Comparison of ENCODE assay signal across 26 cellular contexts in the genomic region with DNA sequence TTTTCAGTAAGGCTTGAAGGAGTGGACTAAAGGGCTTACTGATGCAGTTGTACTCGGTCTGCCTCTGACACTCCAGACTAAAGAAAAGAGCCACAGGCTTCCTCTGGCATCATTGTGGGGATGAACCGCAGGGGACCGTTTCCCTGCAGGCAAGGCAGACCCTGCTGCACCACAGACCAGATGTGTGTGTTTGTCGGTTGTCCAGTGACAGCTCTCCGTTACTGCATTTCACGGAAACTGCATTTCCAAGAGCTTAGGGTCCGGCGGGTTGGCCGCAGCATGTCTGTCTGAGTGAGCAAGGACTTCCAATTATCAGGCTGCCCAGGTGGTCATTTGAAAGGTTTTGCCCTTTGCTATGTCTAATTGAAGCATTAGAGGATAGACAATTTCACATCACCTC.
DNase-seq lines count a peak whose midpoint lies in the region; ATAC-seq and TF ChIP-seq lines count a peak whose summit lies in the region.
"Had no signal": no experiment of that assay in that cellular context is flagged by ENCODE, and none has a peak within 500 bp of the region (broad histone marks: within the 10 kb centered on the region; RNA-seq: fewer than 3 reads in every experiment).

No MANE protein-coding gene starts in this region.

- H2AK5ac ChIP-seq in neuronal stem cell (ENCODE audit: low read depth, low read length): no peak overlapping the region

- peak; percentile 10; the same call in 1 of the 3 replicates for ATAC-seq in GM23338
- ATAC-seq in GM18511 (IDR thresholded peaks at IDR 0.05; ENCODE audit: unreplicated experiment): no peak
- ATAC-seq: activated CD4-positive, CD25-positive, alpha-beta regulatory T cell treated with anti-CD3 and anti-CD28 coated beads, Interleukin-2, amount 50 U/mL, for 24 hours; activated naive CD4-positive, alpha-beta T cell treated with anti-CD3 and anti-CD28 coated beads, Interleukin-2, amount 50 U/mL, for 72 hours had no signal

- H3K79me1 ChIP-seq in neuronal stem cell (ENCODE audit: low read depth, low read length): no peaks in the 10 kb centered on the region

- peaks cover 14 to 27% (median 26%) of the 10 kb centered on the region in 11 experiments for H3K9me3 ChIP-seq in BLaER1 treated with 17β-estradiol and CSF1 and Interleukin-3, amounts not matched to agents 10 nM and 100 nM (replicated peaks in 1 of 11)
- peaks cover 5 to 9% of the 10 kb centered on the region in 2 donors for H3K9me3 ChIP-seq in neuronal stem cell (replicated peaks in 1 of 2; ENCODE audit: control insufficient read depth in 2 of 2, insufficient read depth in 1 of 2, low read depth in 1 of 2, low read length in 2 of 2)
- no peaks in the 10 kb centered on the region for H3K9me3 ChIP-seq in colonic mucosa
- no peaks in the 10 kb centered on the region for H3K9me3 ChIP-seq in testis
- H3K9me3 ChIP-seq: ascending aorta had no signal

- no peaks in the 10 kb centered on the region for H3K79me2 ChIP-seq in GM23338 (replicated peaks; ENCODE audit: insufficient read depth)

- H3K4me3 Mint-ChIP-seq in GM23338: no peak overlapping the region
- H3K4me3 Mint-ChIP-seq: immature natural killer cell; T-helper 1 cell treated with Interleukin-12 subunit alpha and Interleukin-12 subunit beta and Interleukin-4 antibody, amounts not matched to agents 30 μg/mL and 1 μg/mL, for 36 hours; type B pancreatic cell had no signal

- H3K36me3 ChIP-seq in BLaER1 treated with 17β-estradiol and CSF1 and Interleukin-3, amounts not matched to agents 10 nM and 100 nM: peaks cover 13 to 52% (median 27%) of the 10 kb centered on the region in 11 experiments
- no peaks in the 10 kb centered on the region for H3K36me3 ChIP-seq in GM23338 (ENCODE audit: insufficient read depth)
- no peaks in the 10 kb centered on the region for H3K36me3 ChIP-seq in neuronal stem cell (replicated peaks in 1 of 2; ENCODE audit: control insufficient read depth in 2 of 2, insufficient read depth in 2 of 2, low read length in 2 of 2)
- no peaks in the 10 kb centered on the region for H3K36me3 ChIP-seq in colonic mucosa
- H3K36me3 ChIP-seq in testis (ENCODE audit: low read depth, missing control alignments): no peaks in the 10 kb centered on the region

- no peak for DNase-seq in GM23338 (ENCODE audit: low spot score)
- no peak for DNase-seq in neuronal stem cell (ENCODE audit: low spot score)
- no peak for DNase-seq in colonic mucosa
- no peak for DNase-seq in testis
- DNase-seq: activated CD4-positive, alpha-beta T cell treated with anti-CD3 and anti-CD28 coated beads, Interleukin-2, amount 50 U/mL, for 48 hours; activated CD8-positive, alpha-beta memory T cell treated with anti-CD3 and anti-CD28 coated beads, Interleukin-2, amount 50 U/mL, for 48 hours; DMS79; hypothalamus; immature natural killer cell; mesenchymal stem cell; NCI-H1092 treated with DMSO at 0.1 percent for 48 hours; NCI-H2029 treated with DMSO at 0.1 percent for 48 hours; NCI-H446; stomach had no signal

- peaks cover 0 to 12% (median 0%) of the 10 kb centered on the region in 11 experiments; a peak in 3 of 22 replicates for H3K27me3 ChIP-seq in BLaER1 treated with 17β-estradiol and CSF1 and Interleukin-3, amounts not matched to agents 10 nM and 100 nM
- H3K27me3 ChIP-seq in GM23338 (ENCODE audit: insufficient read depth) (no peaks in the 10 kb centered on the region), neuronal stem cell (ENCODE audit: control insufficient read depth in 3 of 3, insufficient read depth in 3 of 3, low read depth in 1 of 3, low read length in 3 of 3) (peaks cover 0 to 45% (median 0%) of the 10 kb centered on the region in 3 experiments), colonic mucosa (no peaks in the 10 kb centered on the region), testis (no peaks in the 10 kb centered on the region)
- H3K27me3 ChIP-seq: ascending aorta, stomach had no signal

- intact Hi-C loops in colonic mucosa (cut with DNase I) (loop anchor here (5.0 to 10.0 kb wide), 3 partner anchors 71 to 513 kb away; partner anchors contain the start of gene LDLRAD4), testis (cut with DNase I; ENCODE audit: low total_unique reads) (loop anchor here (10.0 kb wide), 1 partner anchor 413 kb away; the partner anchor contains the start of gene LDLRAD4)

- no peak for TF ChIP-seq POLR2A in testis (IDR thresholded peaks at IDR 0.05)

- peaks cover 12% of the 10 kb centered on the region for H3K9me3 Mint-ChIP-seq in GM23338
- H3K9me3 Mint-ChIP-seq: activated naive CD4-positive, alpha-beta T cell treated with anti-CD3 and anti-CD28 coated beads, Interleukin-2, amount 50 U/mL, for 72 hours; immature natural killer cell; type B pancreatic cell had no signal

- peak overlapping the region in 9 of 11 experiments; percentile 32 to 75 (median 52); a peak in 15 of 22 replicates for H3K9ac ChIP-seq in BLaER1 treated with 17β-estradiol and CSF1 and Interleukin-3, amounts not matched to agents 10 nM and 100 nM
- H3K9ac ChIP-seq in neuronal stem cell (ENCODE audit: low read depth, low read length, poor library complexity) (no peak overlapping the region), colonic mucosa (ENCODE audit: low read depth in 2 of 2, low read length in 2 of 2) (no peak overlapping the region)

- H2BK12ac ChIP-seq in neuronal stem cell (ENCODE audit: low read length): no peak overlapping the region

- H3K4me2 ChIP-seq in BLaER1 treated with 17β-estradiol and CSF1 and Interleukin-3, amounts not matched to agents 10 nM and 100 nM: peak overlapping the region; percentile 62 to 99 (median 86)
- no peak overlapping the region for H3K4me2 ChIP-seq in GM23338
- H3K4me2 ChIP-seq in neuronal stem cell (ENCODE audit: insufficient read depth, low read length, poor library complexity, severe bottlenecking): no peak overlapping the region

- no peak overlapping the region for H2BK120ac ChIP-seq in neuronal stem cell (ENCODE audit: low read depth, low read length)

- H3K4ac ChIP-seq in neuronal stem cell (ENCODE audit: low read length): no peak overlapping the region

- WGBS in neuronal stem cell (ENCODE audit: extremely low coverage in 2 of 2, insufficient read length in 2 of 2, insufficient replicate concordance in 1 of 2), 2 donors: no CpG with 5 or more reads among the region's 9 CpGs
- 85 to 90% methylated on average over 9 of the region's 9 CpGs for WGBS in testis, 2 donors

- peaks cover 5 to 63% (median 24%) of the 10 kb centered on the region in 11 experiments; a peak in 16 of 22 replicates for H4K20me1 ChIP-seq in BLaER1 treated with 17β-estradiol and CSF1 and Interleukin-3, amounts not matched to agents 10 nM and 100 nM
- no peaks in the 10 kb centered on the region for H4K20me1 ChIP-seq in GM23338 (replicated peaks; ENCODE audit: insufficient read depth)

- no peak overlapping the region for H2AFZ ChIP-seq in GM23338
- peak overlapping the region; percentile 31 for H2AFZ ChIP-seq in neuronal stem cell (ENCODE audit: low read length)

- peak overlapping the region in 3 of 10 experiments; percentile 25 to 46 (median 28); a peak in 3 of 20 replicates for H3K4me3 ChIP-seq in BLaER1 treated with 17β-estradiol and CSF1 and Interleukin-3, amounts not matched to agents 10 nM and 100 nM
- H3K4me3 ChIP-seq in GM23338: no peak overlapping the region
- H3K4me3 ChIP-seq in neuronal stem cell (ENCODE audit: low read length in 2 of 2): no peak overlapping the region
- H3K4me3 ChIP-seq in colonic mucosa: no peak overlapping the region
- H3K4me3 ChIP-seq in testis: no peak overlapping the region
- H3K4me3 ChIP-seq: ascending aorta, SK-N-MC, skin epidermis, stomach had no signal

- no peak overlapping the region for H3K27ac Mint-ChIP-seq in GM23338
- H3K27ac Mint-ChIP-seq: activated naive CD4-positive, alpha-beta T cell treated with anti-CD3 and anti-CD28 coated beads, Interleukin-2, amount 50 U/mL, for 72 hours; activated T-helper 2 cell treated with anti-CD3 and anti-CD28 coated beads, Interferon-gamma antibody, Interleukin-2, Interleukin-4, amounts not matched to agents 10 μg/mL and 5 μg/mL and 100 μg/mL, durations not matched to agents 14 hours and 24 hours and 36 hours; immature natural killer cell; T-helper 1 cell treated with Interleukin-12 subunit alpha and Interleukin-12 subunit beta and Interleukin-4 antibody, amounts not matched to agents 30 μg/mL and 1 μg/mL, for 36 hours; type B pancreatic cell had no signal

- H3K9me2 ChIP-seq in GM23338 (ENCODE audit: insufficient read depth): no peaks in the 10 kb centered on the region

- no peak for TF ChIP-seq CTCF in GM23338 (conservative IDR thresholded peaks at IDR 0.05; ENCODE audit: low read depth in 2 of 2)
- TF ChIP-seq CTCF in colonic mucosa (IDR thresholded peaks at IDR 0.05): no peak
- TF ChIP-seq CTCF in testis (IDR thresholded peaks at IDR 0.05): no peak

- H3K14ac ChIP-seq in neuronal stem cell (ENCODE audit: low read length): no peak overlapping the region

- H3K27me3 Mint-ChIP-seq in GM23338 (ENCODE audit: insufficient read depth, low read depth, poor library complexity): peaks cover 7% of the 10 kb centered on the region

- no peak overlapping the region for H3K23ac ChIP-seq in neuronal stem cell (ENCODE audit: low read depth, low read length, poor library complexity)

- peaks cover 53 to 69% (median 68%) of the 10 kb centered on the region in 10 experiments for H3K4me1 ChIP-seq in BLaER1 treated with 17β-estradiol and CSF1 and Interleukin-3, amounts not matched to agents 10 nM and 100 nM
- no peaks in the 10 kb centered on the region for H3K4me1 ChIP-seq in GM23338 (ENCODE audit: insufficient read depth)
- peaks cover 3 to 8% of the 10 kb centered on the region in 2 donors for H3K4me1 ChIP-seq in neuronal stem cell (ENCODE audit: control insufficient read depth in 2 of 2, insufficient read depth in 1 of 2, low read depth in 1 of 2, low read length in 2 of 2)
- no peaks in the 10 kb centered on the region for H3K4me1 ChIP-seq in colonic mucosa
- H3K4me1 ChIP-seq in testis: no peaks in the 10 kb centered on the region

- H4K8ac ChIP-seq in neuronal stem cell (ENCODE audit: low read depth, low read length): no peak overlapping the region

- peak overlapping the region in 8 of 11 experiments; percentile 26 to 83 (median 72); a peak in 15 of 22 replicates for H3K27ac ChIP-seq in BLaER1 treated with 17β-estradiol and CSF1 and Interleukin-3, amounts not matched to agents 10 nM and 100 nM
- H3K27ac ChIP-seq in GM23338 (ENCODE audit: low read depth) (no peak overlapping the region), angular gyrus (ENCODE audit: low read depth, low read length) (peak overlapping the region; percentile 64), neuronal stem cell (replicated peaks; ENCODE audit: low read length) (no peak overlapping the region), colonic mucosa (no peak overlapping the region), testis (no peak overlapping the region)
- H3K27ac ChIP-seq: ascending aorta, RWPE1, SK-N-MC, stomach had no signal

- H2BK15ac ChIP-seq in neuronal stem cell (ENCODE audit: low read length): no peak overlapping the region

- H2BK5ac ChIP-seq in neuronal stem cell (ENCODE audit: low read length): no peak overlapping the region

- H3K4me1 Mint-ChIP-seq in GM23338: peaks cover 6% of the 10 kb centered on the region

- H4K91ac ChIP-seq in neuronal stem cell (ENCODE audit: low read depth, low read length, poor library complexity): no peak overlapping the region

- H3K36me3 Mint-ChIP-seq in GM23338 (ENCODE audit: low read depth): peaks cover 4% of the 10 kb centered on the region; the same call in 2 of the 3 replicates
- H3K36me3 Mint-ChIP-seq: activated naive CD4-positive, alpha-beta T cell treated with anti-CD3 and anti-CD28 coated beads, Interleukin-2, amount 50 U/mL, for 72 hours; type B pancreatic cell had no signal

- no peaks in the 10 kb centered on the region for H3F3A ChIP-seq in GM23338 (replicated peaks; ENCODE audit: low read depth)

- H3K18ac ChIP-seq in neuronal stem cell (ENCODE audit: low read length): no peak overlapping the region

Comparison
In these comparisons a context has a peak if more than half of its experiments do, and no peak if none do; other contexts are left out.
1. H3K27ac ChIP-seq: peak in BLaER1 treated with 17β-estradiol and CSF1 and Interleukin-3, amounts not matched to agents 10 nM and 100 nM (8 of 11) and angular gyrus (single experiment); none in GM23338 (single experiment), neuronal stem cell (single experiment), colonic mucosa (single experiment) and testis (0 of 2).
2. H3K4me2 ChIP-seq: peak in BLaER1 treated with 17β-estradiol and CSF1 and Interleukin-3, amounts not matched to agents 10 nM and 100 nM (11 of 11); none in GM23338 (single experiment) and neuronal stem cell (single experiment).
3. H3K9ac ChIP-seq: peak in BLaER1 treated with 17β-estradiol and CSF1 and Interleukin-3, amounts not matched to agents 10 nM and 100 nM (9 of 11); none in neuronal stem cell (single experiment) and colonic mucosa (0 of 2).